ENCODE assay signal across 23 cellular contexts in the genomic region with DNA sequence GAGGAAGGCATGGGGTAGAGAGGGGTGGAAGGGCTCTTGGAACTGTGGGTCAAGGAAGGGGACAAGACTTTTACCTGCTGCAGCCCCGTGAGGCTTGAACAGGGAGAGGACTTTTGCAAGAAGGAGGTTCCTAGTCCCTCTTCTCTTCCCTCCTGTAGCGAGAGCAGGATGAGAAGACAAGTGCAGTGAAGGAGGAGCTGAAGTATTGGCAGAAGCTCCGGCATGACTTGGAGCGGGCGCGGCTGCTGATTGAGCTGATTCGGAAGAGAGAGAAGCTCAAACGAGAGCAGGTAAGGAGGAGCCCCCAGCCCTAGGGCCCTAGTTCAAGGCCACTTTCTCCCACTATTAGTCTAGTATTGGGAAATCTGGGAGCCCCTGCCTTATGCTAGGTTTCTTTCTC. TPM values are rescaled to one million over a fixed set of nuclear protein-coding genes. Genes with fewer than 3 reads are reported as not detected.
DNase-seq lines count a peak whose midpoint lies in the region; ATAC-seq, FAIRE-seq and TF ChIP-seq lines count a peak whose summit lies in the region.
"Had no signal": no experiment of that assay in that cellular context is flagged by ENCODE, and none has a peak within 500 bp of the region (broad histone marks: within the 10 kb centered on the region; RNA-seq: fewer than 3 reads in every experiment).

No MANE protein-coding gene starts in this region.

- intact Hi-C loops in mucosa of descending colon (cut with DNase I, micrococcal nuclease), result no loop called here

- H3K27ac ChIP-seq in WERI-Rb-1 (peak overlapping the region; percentile 20), small intestine (ENCODE audit: low read depth in 1 of 2, low read length in 1 of 2) (no peak overlapping the region)
- H3K27ac ChIP-seq: A549; BLaER1 treated with 17β-estradiol and CSF1 and Interleukin-3, amounts not matched to agents 10 nM and 100 nM had no signal

- no peaks in the 10 kb centered on the region for H3K27me3 ChIP-seq in WERI-Rb-1 (ENCODE audit: insufficient read depth, low read depth, severe bottlenecking)
- no peaks in the 10 kb centered on the region for H3K27me3 ChIP-seq in small intestine (ENCODE audit: control insufficient read depth in 2 of 2, insufficient read depth in 2 of 2, low read length in 2 of 2)
- H3K27me3 ChIP-seq: BE2C; BLaER1 treated with 17β-estradiol and CSF1 and Interleukin-3, amounts not matched to agents 10 nM and 100 nM had no signal

- H3K4me3 ChIP-seq in WERI-Rb-1 (ENCODE audit: low read depth, low read length), result no peak overlapping the region
- no peak overlapping the region for H3K4me3 ChIP-seq in mucosa of descending colon
- no peak overlapping the region for H3K4me3 ChIP-seq in small intestine (ENCODE audit: low read depth in 1 of 2, low read length in 2 of 2)
- H3K4me3 ChIP-seq: A549; BLaER1 treated with 17β-estradiol and CSF1 and Interleukin-3, amounts not matched to agents 10 nM and 100 nM; GM12878; GM23338 had no signal

- TF ChIP-seq CTCF in WERI-Rb-1 (IDR thresholded peaks at IDR 0.05; ENCODE audit: low read depth, low read length) (no peak), mucosa of descending colon (IDR thresholded peaks at IDR 0.05) (no peak)

- no peak for FAIRE-seq in small intestine (lab: Jason Lieb, UNC)
- FAIRE-seq: A549, D721Med, GM12878 had no signal

- peaks cover 98% of the 10 kb centered on the region for H3K36me3 ChIP-seq in WERI-Rb-1
- peaks cover 7% of the 10 kb centered on the region for H3K36me3 ChIP-seq in mucosa of descending colon (ENCODE audit: low read depth)
- peaks cover 7 to 20% of the 10 kb centered on the region in 2 donors for H3K36me3 ChIP-seq in small intestine (ENCODE audit: control insufficient read depth in 2 of 2, insufficient read depth in 2 of 2, low read length in 2 of 2)

- WGBS in small intestine, 3 donors, result 68 to 86% (median 73%) methylated on average over 8 of the region's 8 CpGs

- peaks cover 27% of the 10 kb centered on the region for H3K4me1 ChIP-seq in mucosa of descending colon (ENCODE audit: low read depth)
- peaks cover 3 to 7% of the 10 kb centered on the region in 2 donors for H3K4me1 ChIP-seq in small intestine (ENCODE audit: control insufficient read depth in 2 of 2, insufficient read depth in 1 of 2, low read depth in 1 of 2, low read length in 1 of 2)
- H3K4me1 ChIP-seq: A549, BE2C had no signal

- DNase-seq in WERI-Rb-1 (no peak), mucosa of descending colon (peak in 2 of 3 donors; percentile 53 to 64), small intestine (peak; percentile 28)
- no peak for DNase-seq in stimulated activated naive CD8-positive, alpha-beta T cell treated with anti-CD3 and anti-CD28 coated beads, Interleukin-15, Interleukin-2, amounts not matched to agents 100 U/mL and 50 U/mL, for 24 hours
- DNase-seq in activated naive CD4-positive, alpha-beta T cell treated with Interleukin-2 at 50 U/mL for 16 hours, result no peak
- DNase-seq: 8988T; ACHN; AML-193; BE2C; CD4-positive, alpha-beta T cell; CD8-positive, alpha-beta memory T cell; DMS 273 treated with DMSO at 0.1 percent for 48 hours; DMS79; EL; GDM1; H9 had no signal

- H3K9me3 ChIP-seq in WERI-Rb-1 (ENCODE audit: severe bottlenecking) (no peaks in the 10 kb centered on the region), mucosa of descending colon (no peaks in the 10 kb centered on the region), small intestine (ENCODE audit: control insufficient read depth, low read depth) (no peaks in the 10 kb centered on the region)
- H3K9me3 ChIP-seq: A549, BE2C had no signal

- ATAC-seq in mucosa of descending colon (no peak), GM18519 (IDR thresholded peaks at IDR 0.05; ENCODE audit: low FRiP score, unreplicated experiment) (no peak)
- no peak for ATAC-seq in stimulated activated naive CD8-positive, alpha-beta T cell treated with anti-CD3 and anti-CD28 coated beads, Interleukin-15, Interleukin-2, amounts not matched to agents 100 U/mL and 50 U/mL, for 24 hours
- ATAC-seq: A549, GM12878, GM23338, HCT116 had no signal

RNA-seq across cellular contexts. Expression of a gene that starts 10.6 kb away (rescaled TPM):
- 10 to 100 TPM; 74.8 to 84.6 (median 75.9) TPM for total RNA-seq in mucosa of descending colon
- polyA plus RNA-seq in small intestine, result 10 to 100 TPM; 12.7 to 20.6 (median 18.6) TPM

Comparison
In these comparisons a context has a peak if more than half of its experiments do, and no peak if none do; other contexts are left out.
1. DNase-seq: peak in mucosa of descending colon (2 of 3) and small intestine (single experiment); none in WERI-Rb-1 (single experiment), stimulated activated naive CD8-positive, alpha-beta T cell treated with anti-CD3 and anti-CD28 coated beads, Interleukin-15, Interleukin-2, amounts not matched to agents 100 U/mL and 50 U/mL, for 24 hours (single experiment) and activated naive CD4-positive, alpha-beta T cell treated with Interleukin-2 at 50 U/mL for 16 hours (single experiment).